In the genomic region with DNA sequence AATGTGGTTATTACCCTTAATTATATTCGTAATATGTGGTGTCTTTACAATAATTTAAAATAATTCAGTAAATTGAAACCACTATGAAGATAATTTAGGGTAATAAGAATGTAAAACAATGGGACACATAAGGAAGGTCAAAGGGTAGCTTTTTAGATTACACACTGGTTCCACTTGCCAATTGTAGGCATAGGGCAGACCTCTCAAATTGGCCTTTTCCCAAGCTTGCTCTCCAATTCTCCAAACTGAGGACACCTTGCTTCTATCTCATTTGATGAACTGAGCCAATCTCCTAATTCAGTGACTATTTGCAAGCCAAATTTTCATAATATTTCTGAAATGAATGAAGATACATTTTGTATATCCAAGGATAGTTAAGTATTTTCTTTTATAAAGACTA, we compare ENCODE assay signal across 25 cellular contexts.
DNase-seq lines count a peak whose midpoint lies in the region; ATAC-seq, FAIRE-seq and TF ChIP-seq lines count a peak whose summit lies in the region.
"Had no signal": no experiment of that assay in that cellular context is flagged by ENCODE, and none has a peak within 500 bp of the region (broad histone marks: within the 10 kb centered on the region; RNA-seq: fewer than 3 reads in every experiment).

No MANE protein-coding gene starts in this region.

- no peak for FAIRE-seq in HepG2 (lab: Jason Lieb, UNC)
- FAIRE-seq: A204.1, G401.6, GM12891, GM19239 had no signal

- no peaks in the 10 kb centered on the region for H3K9me3 Mint-ChIP-seq in stimulated activated memory B cell treated with anti-CD40 and anti-IgM and Interleukin-4, amounts not matched to agents 10 μg/mL and 1 μg/mL and 100 μg/mL, for 72 hours

- H3K4me3 ChIP-seq in right lobe of liver = no peak overlapping the region
- no peak overlapping the region for H3K4me3 ChIP-seq in HepG2 (replicated peaks in 1 of 3; ENCODE audit: insufficient read depth in 1 of 3, low read depth in 2 of 3, low read length in 3 of 3)
- H3K4me3 ChIP-seq: BLaER1 had no signal

- BruUV-seq in HepG2 (replicated peaks; lab: Mats Ljungman, UMichigan) = no TSS peak

- H3K27me3 ChIP-seq in right lobe of liver (no peaks in the 10 kb centered on the region), HepG2 (ENCODE audit: control insufficient read depth in 1 of 2, insufficient read depth in 2 of 2, low read length in 2 of 2) (no peaks in the 10 kb centered on the region)
- H3K27me3 ChIP-seq: BE2C, BLaER1 had no signal

- no peaks in the 10 kb centered on the region for H3K36me3 Mint-ChIP-seq in stimulated activated memory B cell treated with anti-CD40 and anti-IgM and Interleukin-4, amounts not matched to agents 10 μg/mL and 1 μg/mL and 100 μg/mL, for 72 hours
- H3K36me3 Mint-ChIP-seq: CD14-positive monocyte; CD4-positive, alpha-beta memory T cell; CD4-positive, CD25-positive, alpha-beta regulatory T cell; CD8-positive, alpha-beta memory T cell had no signal

- POLR2A ChIA-PET in HepG2 (lab: Yijun Ruan, JAX) = no interaction called here

- H2AFZ ChIP-seq in HepG2 (ENCODE audit: low read length) = no peak overlapping the region

- ATAC-seq in right lobe of liver = peak; percentile 46 to 58 (median 54)
- ATAC-seq in HepG2 = no peak
- ATAC-seq in stimulated activated memory B cell treated with anti-CD40 and anti-IgM and Interleukin-4, amounts not matched to agents 10 μg/mL and 1 μg/mL and 100 μg/mL, for 72 hours = no peak

- H3K4me1 ChIP-seq in right lobe of liver (no peaks in the 10 kb centered on the region), HepG2 (ENCODE audit: insufficient read depth, low read length) (no peaks in the 10 kb centered on the region)
- H3K4me1 ChIP-seq: BE2C, BLaER1 had no signal

- 91% methylated on average over 1 of the region's 1 CpG for WGBS in right lobe of liver (ENCODE audit: insufficient coverage, low coverage, low lambda C conversion rate, missing lambda C conversion rate)
- WGBS in HepG2 (ENCODE audit: low lambda C conversion rate) = 43% methylated on average over 1 of the region's 1 CpG

- TF ChIP-seq RAD21 in HepG2 (CRISPR knock-in tag; IDR thresholded peaks at IDR 0.05) = no peak

- H3K36me3 ChIP-seq in right lobe of liver (no peaks in the 10 kb centered on the region), HepG2 (replicated peaks in 1 of 2; ENCODE audit: control insufficient read depth in 1 of 2, insufficient read depth in 2 of 2, low read length in 2 of 2) (no peaks in the 10 kb centered on the region)
- H3K36me3 ChIP-seq: BE2C had no signal

- no peaks in the 10 kb centered on the region for H4K20me1 ChIP-seq in HepG2 (ENCODE audit: insufficient read depth, low read length)

- no peaks in the 10 kb centered on the region for H3K9me3 ChIP-seq in right lobe of liver
- peaks cover 18% of the 10 kb centered on the region for H3K9me3 ChIP-seq in HepG2 (ENCODE audit: low read length)
- H3K9me3 ChIP-seq: BE2C, BLaER1 had no signal

- CTCF ChIA-PET in HepG2 (lab: Yijun Ruan, JAX; ENCODE audit: low intra/inter-chr PET ratio, low total read pairs) = no interaction called here

- no peak overlapping the region for H3K27ac Mint-ChIP-seq in stimulated activated memory B cell treated with anti-CD40 and anti-IgM and Interleukin-4, amounts not matched to agents 10 μg/mL and 1 μg/mL and 100 μg/mL, for 72 hours
- H3K27ac Mint-ChIP-seq: CD14-positive monocyte; CD4-positive, alpha-beta memory T cell; CD4-positive, CD25-positive, alpha-beta regulatory T cell; CD8-positive, alpha-beta memory T cell had no signal

- in situ Hi-C loops in HepG2 (cut with HindIII; ENCODE audit: extremely low pct_ligation_motif_present, low pct_unique_long_range_greater_than_20kb) = no loop called here

- no peak overlapping the region for H3K27ac ChIP-seq in right lobe of liver
- H3K27ac ChIP-seq in HepG2 (ENCODE audit: extremely low read length, insufficient read depth, low read length) = no peak overlapping the region
- H3K27ac ChIP-seq: BLaER1 had no signal

- H3K4me3 Mint-ChIP-seq in stimulated activated memory B cell treated with anti-CD40 and anti-IgM and Interleukin-4, amounts not matched to agents 10 μg/mL and 1 μg/mL and 100 μg/mL, for 72 hours = no peak overlapping the region
- H3K4me3 Mint-ChIP-seq: CD14-positive monocyte; CD4-positive, alpha-beta memory T cell; CD4-positive, CD25-positive, alpha-beta regulatory T cell; CD8-positive, alpha-beta memory T cell had no signal

- intact Hi-C loops in right lobe of liver (cut with DNase I) (no loop called here), HepG2 (cut with micrococcal nuclease; ENCODE audit: unreplicated experiment) (no loop called here)

- no peaks in the 10 kb centered on the region for H3K27me3 Mint-ChIP-seq in stimulated activated memory B cell treated with anti-CD40 and anti-IgM and Interleukin-4, amounts not matched to agents 10 μg/mL and 1 μg/mL and 100 μg/mL, for 72 hours
- H3K27me3 Mint-ChIP-seq: CD4-positive, alpha-beta memory T cell; CD4-positive, CD25-positive, alpha-beta regulatory T cell; CD8-positive, alpha-beta memory T cell had no signal

- no peak for TF ChIP-seq EP300 in HepG2 (IDR thresholded peaks at IDR 0.05; ENCODE audit: low read depth in 2 of 2, low read length in 2 of 2)
- no peak for TF ChIP-seq EP300 in HepG2 (CRISPR knock-in tag; IDR thresholded peaks at IDR 0.05; ENCODE audit: borderline replicate concordance)

- H3K4me1 Mint-ChIP-seq in stimulated activated memory B cell treated with anti-CD40 and anti-IgM and Interleukin-4, amounts not matched to agents 10 μg/mL and 1 μg/mL and 100 μg/mL, for 72 hours = no peaks in the 10 kb centered on the region
- H3K4me1 Mint-ChIP-seq: CD14-positive monocyte; CD4-positive, alpha-beta memory T cell; CD4-positive, CD25-positive, alpha-beta regulatory T cell; CD8-positive, alpha-beta memory T cell had no signal

- H3K4me2 ChIP-seq in HepG2 (ENCODE audit: low read depth, low read length) = no peak overlapping the region
- H3K4me2 ChIP-seq: BLaER1 had no signal

- H3K79me2 ChIP-seq in HepG2 (ENCODE audit: insufficient read depth, low read length) = no peaks in the 10 kb centered on the region

- no peak for TF ChIP-seq POLR2A in right lobe of liver (IDR thresholded peaks at IDR 0.05)
- TF ChIP-seq POLR2A in HepG2 (IDR thresholded peaks at IDR 0.05; ENCODE audit: insufficient read depth in 1 of 2, low read depth in 2 of 2, low read length in 2 of 2) = no peak

- no peak for TF ChIP-seq CTCF in right lobe of liver (IDR thresholded peaks at IDR 0.05)
- TF ChIP-seq CTCF in HepG2 (CRISPR knock-in tag; IDR thresholded peaks at IDR 0.05) = no peak

- DNase-seq in right lobe of liver (no peak), HepG2 (ENCODE audit: low spot score) (no peak), cerebellar cortex (ENCODE audit: low spot score) (peak; percentile 50), retina (no peak)
- DNase-seq: 8988T; ACHN; BE2C; CD4-positive, alpha-beta memory T cell; CD4-positive, CD25-positive, alpha-beta regulatory T cell; CD8-positive, alpha-beta memory T cell; COR-L47; DMS 273 treated with DMSO at 0.1 percent for 48 hours; DMS153; DMS53; DMS79; DND-41; EL; GF-D8 had no signal

- no peak overlapping the region for H3K9ac ChIP-seq in HepG2 (ENCODE audit: insufficient read depth, low read depth, low read length)
- H3K9ac ChIP-seq: BLaER1 had no signal

TF ChIP-seq in HepG2, 621 proteins besides CTCF, POLR2A, EP300 and RAD21:
- TF ChIP-seq ZZZ3 (CRISPR knock-in tag; IDR thresholded peaks at IDR 0.05; ENCODE audit: borderline replicate concordance) = no peak
- no peak for TF ChIP-seq MBD4 (IDR thresholded peaks at IDR 0.05; ENCODE audit: borderline replicate concordance, low read length)
- TF ChIP-seq ZNF207 (IDR thresholded peaks at IDR 0.05; ENCODE audit: borderline replicate concordance) = no peak
- TF ChIP-seq, protein P1, sequence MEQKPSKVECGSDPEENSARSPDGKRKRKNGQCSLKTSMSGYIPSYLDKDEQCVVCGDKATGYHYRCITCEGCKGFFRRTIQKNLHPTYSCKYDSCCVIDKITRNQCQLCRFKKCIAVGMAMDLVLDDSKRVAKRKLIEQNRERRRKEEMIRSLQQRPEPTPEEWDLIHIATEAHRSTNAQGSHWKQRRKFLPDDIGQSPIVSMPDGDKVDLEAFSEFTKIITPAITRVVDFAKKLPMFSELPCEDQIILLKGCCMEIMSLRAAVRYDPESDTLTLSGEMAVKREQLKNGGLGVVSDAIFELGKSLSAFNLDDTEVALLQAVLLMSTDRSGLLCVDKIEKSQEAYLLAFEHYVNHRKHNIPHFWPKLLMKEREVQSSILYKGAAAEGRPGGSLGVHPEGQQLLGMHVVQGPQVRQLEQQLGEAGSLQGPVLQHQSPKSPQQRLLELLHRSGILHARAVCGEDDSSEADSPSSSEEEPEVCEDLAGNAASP (CRISPR knock-in tag; IDR thresholded peaks at IDR 0.05; ENCODE audit: borderline replicate concordance) = no peak
- no peak for TF ChIP-seq ZFP36 (IDR thresholded peaks at IDR 0.05; ENCODE audit: borderline replicate concordance, low read depth, low read length, partially characterized antibody)
- TF ChIP-seq, protein P2, sequence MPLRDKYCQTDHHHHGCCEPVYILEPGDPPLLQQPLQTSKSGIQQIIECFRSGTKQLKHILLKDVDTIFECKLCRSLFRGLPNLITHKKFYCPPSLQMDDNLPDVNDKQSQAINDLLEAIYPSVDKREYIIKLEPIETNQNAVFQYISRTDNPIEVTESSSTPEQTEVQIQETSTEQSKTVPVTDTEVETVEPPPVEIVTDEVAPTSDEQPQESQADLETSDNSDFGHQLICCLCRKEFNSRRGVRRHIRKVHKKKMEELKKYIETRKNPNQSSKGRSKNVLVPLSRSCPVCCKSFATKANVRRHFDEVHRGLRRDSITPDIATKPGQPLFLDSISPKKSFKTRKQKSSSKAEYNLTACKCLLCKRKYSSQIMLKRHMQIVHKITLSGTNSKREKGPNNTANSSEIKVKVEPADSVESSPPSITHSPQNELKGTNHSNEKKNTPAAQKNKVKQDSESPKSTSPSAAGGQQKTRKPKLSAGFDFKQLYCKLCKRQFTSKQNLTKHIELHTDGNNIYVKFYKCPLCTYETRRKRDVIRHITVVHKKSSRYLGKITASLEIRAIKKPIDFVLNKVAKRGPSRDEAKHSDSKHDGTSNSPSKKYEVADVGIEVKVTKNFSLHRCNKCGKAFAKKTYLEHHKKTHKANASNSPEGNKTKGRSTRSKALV (CRISPR knock-in tag; IDR thresholded peaks at IDR 0.05) = no peak
- TF ChIP-seq ZNF136 (CRISPR knock-in tag; IDR thresholded peaks at IDR 0.05; ENCODE audit: low read depth) = no peak
- no peak for TF ChIP-seq ZSCAN22 (CRISPR knock-in tag; IDR thresholded peaks at IDR 0.05)
- TF ChIP-seq, protein P3, sequence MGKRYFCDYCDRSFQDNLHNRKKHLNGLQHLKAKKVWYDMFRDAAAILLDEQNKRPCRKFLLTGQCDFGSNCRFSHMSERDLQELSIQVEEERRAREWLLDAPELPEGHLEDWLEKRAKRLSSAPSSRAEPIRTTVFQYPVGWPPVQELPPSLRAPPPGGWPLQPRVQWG (CRISPR knock-in tag; IDR thresholded peaks at IDR 0.05; ENCODE audit: borderline replicate concordance, low read depth) = no peak

Comparison
In these comparisons a context has a peak if more than half of its experiments do, and no peak if none do; other contexts are left out.
1. ATAC-seq: peak in right lobe of liver (4 of 4); none in HepG2 (single experiment) and stimulated activated memory B cell treated with anti-CD40 and anti-IgM and Interleukin-4, amounts not matched to agents 10 μg/mL and 1 μg/mL and 100 μg/mL, for 72 hours (single experiment).